Comparison of ENCODE assay signal across 10 cellular contexts in the genomic region with DNA sequence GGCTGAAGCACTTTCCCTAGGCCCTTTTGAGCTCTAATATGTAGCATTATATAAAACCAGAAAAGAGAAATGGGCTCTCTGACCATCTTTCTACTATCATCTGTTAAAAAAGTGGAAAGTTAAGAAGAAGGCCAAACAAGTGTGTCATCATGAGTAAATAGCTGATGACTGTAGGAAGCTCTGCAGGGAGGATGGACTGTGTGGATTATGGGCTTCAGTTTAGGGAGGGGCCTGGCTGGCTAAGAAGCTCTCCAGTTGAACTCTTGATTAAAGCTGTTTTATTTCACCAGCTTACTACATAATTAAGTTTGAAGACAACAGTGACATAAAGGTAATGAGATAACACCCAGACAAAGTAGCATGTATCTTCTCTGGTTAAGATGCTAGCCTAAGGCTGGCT. TPM values are rescaled to one million over a fixed set of nuclear protein-coding genes. Genes with fewer than 3 reads are reported as not detected.
A peak's percentile ranks its signal among the peaks of the same experiment; 100 is the strongest.
DNase-seq lines count a peak whose midpoint lies in the region; ATAC-seq lines count a peak whose summit lies in the region.
"Had no signal": no experiment of that assay in that cellular context is flagged by ENCODE, and none has a peak within 500 bp of the region (broad histone marks: within the 10 kb centered on the region; RNA-seq: fewer than 3 reads in every experiment).

No MANE protein-coding gene starts in this region.

- H3K36me3 Mint-ChIP-seq in activated CD4-positive, alpha-beta memory T cell treated with anti-CD3 and anti-CD28 coated beads, Interleukin-2, amount 10 ng/mL, durations not matched to agents 7 days and 5 days (ENCODE audit: low read depth): peaks cover 73% of the 10 kb centered on the region
- peaks cover 41% of the 10 kb centered on the region for H3K36me3 Mint-ChIP-seq in activated CD4-positive, alpha-beta memory T cell treated with anti-CD3 and anti-CD28 coated beads for 36 hours

- peak overlapping the region; percentile 32 for H3K27ac Mint-ChIP-seq in activated CD4-positive, alpha-beta memory T cell treated with anti-CD3 and anti-CD28 coated beads, Interleukin-2, amount 10 ng/mL, durations not matched to agents 7 days and 5 days
- no peak overlapping the region for H3K27ac Mint-ChIP-seq in activated CD4-positive, alpha-beta memory T cell treated with anti-CD3 and anti-CD28 coated beads for 36 hours

- no peak overlapping the region for H3K4me3 Mint-ChIP-seq in activated CD4-positive, alpha-beta memory T cell treated with anti-CD3 and anti-CD28 coated beads, Interleukin-2, amount 10 ng/mL, durations not matched to agents 7 days and 5 days
- no peak overlapping the region for H3K4me3 Mint-ChIP-seq in activated CD4-positive, alpha-beta memory T cell treated with anti-CD3 and anti-CD28 coated beads for 36 hours

- no peak for ATAC-seq in HG02938 (IDR thresholded peaks at IDR 0.05; ENCODE audit: unreplicated experiment)

- H3K27me3 Mint-ChIP-seq in activated CD4-positive, alpha-beta memory T cell treated with anti-CD3 and anti-CD28 coated beads, Interleukin-2, amount 10 ng/mL, durations not matched to agents 7 days and 5 days: no peaks in the 10 kb centered on the region
- no peaks in the 10 kb centered on the region for H3K27me3 Mint-ChIP-seq in activated CD4-positive, alpha-beta memory T cell treated with anti-CD3 and anti-CD28 coated beads for 36 hours

- intact Hi-C loops in activated CD4-positive, alpha-beta memory T cell treated with anti-CD3 and anti-CD28 coated beads for 36 hours (cut with micrococcal nuclease): no loop called here

- no peak for DNase-seq in activated CD4-positive, alpha-beta memory T cell treated with anti-CD3 and anti-CD28 coated beads, Interleukin-2, amount 10 ng/mL, durations not matched to agents 7 days and 5 days
- no peak for DNase-seq in activated CD4-positive, alpha-beta memory T cell treated with anti-CD3 and anti-CD28 coated beads for 36 hours
- DNase-seq in SK-N-DZ (ENCODE audit: low spot score): peak; percentile 80
- DNase-seq in fibroblast of peridontal ligament (ENCODE audit: extremely low read depth): peak; percentile 69
- DNase-seq in smooth muscle cell of the brain vasculature (ENCODE audit: low read depth, low spot score): peak; percentile 33
- no peak for DNase-seq in T-helper 9 cell
- DNase-seq in globus pallidus (ENCODE audit: low spot score): no peak
- DNase-seq: effector memory CD4-positive, alpha-beta T cell; NCI-H146 had no signal

- POLR2A ChIA-PET in activated CD4-positive, alpha-beta memory T cell treated with anti-CD3 and anti-CD28 coated beads, Interleukin-2, amount 10 ng/mL, durations not matched to agents 7 days and 5 days (lab: Charles Lee): interaction anchor here (1.3 kb wide), 1 partner anchor 289 kb away, joined by 4 read pairs; the partner anchor contains the start of gene RAB11A
- POLR2A ChIA-PET in activated CD4-positive, alpha-beta memory T cell treated with anti-CD3 and anti-CD28 coated beads for 36 hours (lab: Charles Lee): interaction anchor here (1.5 kb wide), 1 partner anchor 31 kb away, joined by 6 read pairs; the partner anchor contains the start of gene INTS14

- CTCF ChIA-PET in activated CD4-positive, alpha-beta memory T cell treated with anti-CD3 and anti-CD28 coated beads, Interleukin-2, amount 10 ng/mL, durations not matched to agents 7 days and 5 days (lab: Charles Lee): interaction anchor here (1.0 to 1.2 kb wide), 2 partner anchors 30 to 64 kb away, joined by 3 read pairs; partner anchors contain the start of gene INTS14
- CTCF ChIA-PET in activated CD4-positive, alpha-beta memory T cell treated with anti-CD3 and anti-CD28 coated beads for 36 hours (lab: Charles Lee): no interaction called here

- no peaks in the 10 kb centered on the region for H3K9me3 Mint-ChIP-seq in activated CD4-positive, alpha-beta memory T cell treated with anti-CD3 and anti-CD28 coated beads, Interleukin-2, amount 10 ng/mL, durations not matched to agents 7 days and 5 days
- no peaks in the 10 kb centered on the region for H3K9me3 Mint-ChIP-seq in activated CD4-positive, alpha-beta memory T cell treated with anti-CD3 and anti-CD28 coated beads for 36 hours

- peaks cover 27% of the 10 kb centered on the region for H3K4me1 Mint-ChIP-seq in activated CD4-positive, alpha-beta memory T cell treated with anti-CD3 and anti-CD28 coated beads, Interleukin-2, amount 10 ng/mL, durations not matched to agents 7 days and 5 days
- H3K4me1 Mint-ChIP-seq in activated CD4-positive, alpha-beta memory T cell treated with anti-CD3 and anti-CD28 coated beads for 36 hours (ENCODE audit: low read depth): peaks cover 19% of the 10 kb centered on the region

RNA-seq across cellular contexts. Expression of gene INTS14, which starts 30.6 kb away (rescaled TPM):
- 10 to 100 TPM; 35.8 to 41.6 TPM for total RNA-seq in activated CD4-positive, alpha-beta memory T cell treated with anti-CD3 and anti-CD28 coated beads, Interleukin-2, amount 10 ng/mL, durations not matched to agents 7 days and 5 days
- 10 to 100 TPM; 42.5 to 42.7 TPM for total RNA-seq in activated CD4-positive, alpha-beta memory T cell treated with anti-CD3 and anti-CD28 coated beads for 36 hours
- 60.7 and 76.1 TPM in 2 replicates for polyA plus RNA-seq in SK-N-DZ (2014; cell fraction: cytosol; rRNA removed)
- 82.8 and 113 TPM in 2 replicates for polyA plus RNA-seq in SK-N-DZ (2014; cell fraction: nucleus; rRNA removed)

RNA-seq across cellular contexts. Expression of gene SLC24A1, which starts 41.5 kb away (rescaled TPM):
- 1 to 10 TPM; 5.8 to 9.3 TPM for total RNA-seq in activated CD4-positive, alpha-beta memory T cell treated with anti-CD3 and anti-CD28 coated beads, Interleukin-2, amount 10 ng/mL, durations not matched to agents 7 days and 5 days
- 10 to 100 TPM in 1 of 2 experiments, 1 to 10 TPM in 1; 8.8 to 13.5 TPM for total RNA-seq in activated CD4-positive, alpha-beta memory T cell treated with anti-CD3 and anti-CD28 coated beads for 36 hours
- polyA plus RNA-seq in SK-N-DZ (2014; cell fraction: cytosol; rRNA removed): 5.7 and 8.7 TPM in 2 replicates
- 3.2 and 4.4 TPM in 2 replicates for polyA plus RNA-seq in SK-N-DZ (2014; cell fraction: nucleus; rRNA removed)

RNA-seq across cellular contexts. Expression of gene HACD3, which starts 50.0 kb away (rescaled TPM):
- 10 to 100 TPM; 26.8 to 29.2 TPM for total RNA-seq in activated CD4-positive, alpha-beta memory T cell treated with anti-CD3 and anti-CD28 coated beads, Interleukin-2, amount 10 ng/mL, durations not matched to agents 7 days and 5 days
- 10 to 100 TPM; 26.1 to 29.1 TPM for total RNA-seq in activated CD4-positive, alpha-beta memory T cell treated with anti-CD3 and anti-CD28 coated beads for 36 hours
- polyA plus RNA-seq in SK-N-DZ (2014; cell fraction: cytosol; rRNA removed): 215 and 250 TPM in 2 replicates
- polyA plus RNA-seq in SK-N-DZ (2014; cell fraction: nucleus; rRNA removed): 69.8 and 78.5 TPM in 2 replicates

Comparison
In these comparisons a context has a peak if more than half of its experiments do, and no peak if none do; other contexts are left out.
1. DNase-seq: peak in SK-N-DZ (single experiment), fibroblast of peridontal ligament (single experiment) and smooth muscle cell of the brain vasculature (single experiment); none in activated CD4-positive, alpha-beta memory T cell treated with anti-CD3 and anti-CD28 coated beads, Interleukin-2, amount 10 ng/mL, durations not matched to agents 7 days and 5 days (single experiment), activated CD4-positive, alpha-beta memory T cell treated with anti-CD3 and anti-CD28 coated beads for 36 hours (single experiment), T-helper 9 cell (single experiment) and globus pallidus (single experiment).